Comparison of ENCODE assay signal across 16 cellular contexts in genomic region chr11:67627788-67628624, GRCh38. TPM values are rescaled to one million over a fixed set of nuclear protein-coding genes. Genes with fewer than 3 reads are reported as not detected.
DNase-seq lines count a peak whose midpoint lies in the region; ATAC-seq, FAIRE-seq and TF ChIP-seq lines count a peak whose summit lies in the region.
"Had no signal": no experiment of that assay in that cellular context is flagged by ENCODE, and none has a peak within 500 bp of the region (broad histone marks: within the 10 kb centered on the region; RNA-seq: fewer than 3 reads in every experiment).

No MANE protein-coding gene starts in this region.

- H3K4me3 ChIP-seq in GM12864 (ENCODE audit: low read depth, low read length) (peak overlapping the region; percentile 63), LNCaP clone FGC (ENCODE audit: low read depth, low read length) (peak overlapping the region; percentile 70), H1 (ENCODE audit: extremely low read depth in 1 of 4, insufficient read depth in 2 of 4, low read depth in 3 of 4, low read length in 4 of 4) (no peak overlapping the region), osteoblast (ENCODE audit: insufficient read depth, low read length) (no peak overlapping the region), foreskin fibroblast (ENCODE audit: low read depth in 1 of 2, low read length in 2 of 2) (no peak overlapping the region)

- TF ChIP-seq RAD21 in H1 (IDR thresholded peaks at IDR 0.05 in 1 of 2, conservative IDR thresholded peaks at IDR 0.05 in 1 of 2; ENCODE audit: low read depth in 2 of 2, low read length in 2 of 2) = no peak

- CTCF ChIA-PET in H1 (lab: Charles Lee; ENCODE audit: partially characterized antibody) = interaction anchor here (0.6 to 10.1 kb wide), 16 partner anchors 8 to 470 kb away, joined by 3 to 117 read pairs (median 4); partner anchors contain the start of genes ACY3 and TBX10

- no peaks in the 10 kb centered on the region for H3K9me3 ChIP-seq in H1 (ENCODE audit: insufficient read depth in 2 of 2, low read depth in 1 of 2, low read length in 1 of 2)
- no peaks in the 10 kb centered on the region for H3K9me3 ChIP-seq in osteoblast (ENCODE audit: low read depth, low read length)

- no peak for DNase-seq in GM12864 (ENCODE audit: low read depth)
- no peak for DNase-seq in LNCaP clone FGC (ENCODE audit: low read depth)
- no peak for DNase-seq in H1 (ENCODE audit: low read depth in 1 of 2, low spot score in 2 of 2)
- DNase-seq in osteoblast (ENCODE audit: insufficient read length, low spot score, missing footprints) = peak; percentile 48
- DNase-seq in foreskin fibroblast = no peak
- no peak for DNase-seq in NCI-H2171 treated with DMSO at 0.1 percent for 48 hours (lab: John Stamatoyannopoulos, UW)
- DNase-seq in medulla oblongata (ENCODE audit: extremely low spot score) = no peak
- DNase-seq: activated CD8-positive, alpha-beta memory T cell treated with anti-CD3 and anti-CD28 coated beads, Interleukin-2, amount 10 ng/mL, durations not matched to agents 7 days and 5 days; hypothalamus; NCI-H1105 treated with DMSO at 0.1 percent for 48 hours; NCI-H526 treated with DMSO at 0.1 percent for 48 hours; stimulated activated CD8-positive, alpha-beta memory T cell treated with anti-CD3 and anti-CD28 coated beads, Interleukin-4, amount 100 ng/mL, for 48 hours had no signal

- H3K4me2 ChIP-seq in H1 (ENCODE audit: insufficient read depth in 1 of 2, low read depth in 2 of 2, low read length in 2 of 2) (0 out of 4 replicates have a peak overlapping the region, but pooled peaks of 1 of the 2 experiments have one; percentile 92), osteoblast (ENCODE audit: insufficient read depth, low read length) (no peak overlapping the region)

- no peak overlapping the region; a peak in 1 of 7 replicates for H3K9ac ChIP-seq in H1 (replicated peaks in 1 of 4; ENCODE audit: extremely low read depth in 1 of 4, low read depth in 3 of 4, low read length in 3 of 4)

- H3K79me2 ChIP-seq in H1 (ENCODE audit: control insufficient read depth in 1 of 2, insufficient read depth in 2 of 2, low read length in 2 of 2) = no peaks in the 10 kb centered on the region; a peak in 1 of 4 replicates
- H3K79me2 ChIP-seq in osteoblast (ENCODE audit: insufficient read depth, low read length) = no peaks in the 10 kb centered on the region

- peak overlapping the region; percentile 48; the same call in 1 of the 2 replicates for H3K27ac ChIP-seq in H1 (ENCODE audit: low read depth, low read length)
- H3K27ac ChIP-seq in osteoblast (ENCODE audit: low read depth, low read length) = no peak overlapping the region

- no peak overlapping the region for H2AFZ ChIP-seq in H1 (ENCODE audit: low read length)
- no peak overlapping the region for H2AFZ ChIP-seq in osteoblast (ENCODE audit: low read length)

- 0 out of 2 replicates have a peak overlapping the region, but pooled peaks have one; percentile 32 for H2BK15ac ChIP-seq in H1 (ENCODE audit: low read length)

- H3K4ac ChIP-seq in H1 (replicated peaks; ENCODE audit: insufficient read length, low read depth, low read length) = no peak overlapping the region

- FAIRE-seq in H1 (lab: Jason Lieb, UNC) = no peak
- FAIRE-seq: astrocyte, GM12891 had no signal

- H3K79me1 ChIP-seq in H1 (ENCODE audit: low read depth, low read length) = no peaks in the 10 kb centered on the region

- peak overlapping the region; percentile 85 for H4K91ac ChIP-seq in H1 (replicated peaks; ENCODE audit: insufficient read length, low read length)

- ATAC-seq in HG03521 (IDR thresholded peaks at IDR 0.05; ENCODE audit: unreplicated experiment) = no peak
- ATAC-seq: activated CD8-positive, alpha-beta memory T cell treated with anti-CD3 and anti-CD28 coated beads, Interleukin-2, amount 10 ng/mL, durations not matched to agents 7 days and 5 days had no signal

- TF ChIP-seq POLR2A in H1 (IDR thresholded peaks at IDR 0.05; ENCODE audit: control extremely low read depth in 1 of 2, low read depth in 2 of 2, low read length in 2 of 2) = peak in 1 of 2 experiments; percentile 72; a peak in 2 of 3 replicates

- H2BK12ac ChIP-seq in H1 (ENCODE audit: low read depth, low read length) = 0 out of 2 replicates have a peak overlapping the region, but pooled peaks have one; percentile 18

- peaks cover 2% of the 10 kb centered on the region; the same call in 1 of the 2 replicates for H3K23me2 ChIP-seq in H1 (ENCODE audit: low read depth, low read length)

- no peak overlapping the region for H4K8ac ChIP-seq in H1 (ENCODE audit: extremely low read depth, insufficient read depth, low read length)

- H2AK5ac ChIP-seq in H1 (ENCODE audit: low read depth, low read length) = 0 out of 2 replicates have a peak overlapping the region, but pooled peaks have one; percentile 4

- H2BK120ac ChIP-seq in H1 (replicated peaks; ENCODE audit: low read depth, low read length) = no peak overlapping the region

- peak overlapping the region; percentile 44 for H4K5ac ChIP-seq in H1 (ENCODE audit: insufficient read length, low read depth, low read length)

- H3K56ac ChIP-seq in H1 (replicated peaks; ENCODE audit: insufficient read length, low read depth, low read length) = no peak overlapping the region

- POLR2A ChIA-PET in H1 (lab: Charles Lee; ENCODE audit: partially characterized antibody) = interaction anchor here (0.7 to 11.7 kb wide), 14 partner anchors 11 to 160 kb away, joined by 3 to 194 read pairs (median 4); partner anchors contain the start of genes GSTP1 and TBX10

- no peak overlapping the region for H3K23ac ChIP-seq in H1 (ENCODE audit: insufficient read length)

- WGBS in H1 (ENCODE audit: extremely low coverage in 1 of 2, insufficient coverage in 1 of 2, insufficient read length in 1 of 2, insufficient replicate concordance in 2 of 2, low coverage in 1 of 2, low lambda C conversion rate in 2 of 2, missing lambda C conversion rate in 1 of 2), 2 experiments = 81% methylated on average over 15 of the region's 15 CpGs; no CpG with 5 or more reads in 1 of the 2 experiments

- H3K4me1 ChIP-seq in H1 (replicated peaks in 1 of 4; ENCODE audit: control insufficient read depth in 3 of 4, insufficient read depth in 4 of 4, low read length in 3 of 4) = peaks cover 0 to 25% (median 18%) of the 10 kb centered on the region in 4 experiments; a peak in 6 of 7 replicates
- H3K4me1 ChIP-seq in osteoblast (ENCODE audit: insufficient read depth, low read length) = peaks cover 5% of the 10 kb centered on the region

- peak overlapping the region; percentile 20; the same call in 1 of the 2 replicates for H2BK5ac ChIP-seq in H1 (ENCODE audit: low read depth, low read length)

- H3K18ac ChIP-seq in H1 (ENCODE audit: extremely low read depth, low read length) = 0 out of 2 replicates have a peak overlapping the region, but pooled peaks have one; percentile 25

- no peak overlapping the region for H2BK20ac ChIP-seq in H1 (ENCODE audit: low read length)

- no peak overlapping the region for H3K14ac ChIP-seq in H1 (ENCODE audit: insufficient read length)

- H3K36me3 ChIP-seq in H1 (ENCODE audit: control insufficient read depth in 2 of 4, insufficient read depth in 4 of 4, low read length in 3 of 4) (peaks cover 0 to 7% (median 0%) of the 10 kb centered on the region in 4 experiments; a peak in 1 of 8 replicates), osteoblast (ENCODE audit: insufficient read depth, low read length) (no peaks in the 10 kb centered on the region)

- no peaks in the 10 kb centered on the region for H4K20me1 ChIP-seq in H1 (replicated peaks in 1 of 2; ENCODE audit: control insufficient read depth in 1 of 2, insufficient read depth in 2 of 2, low read length in 2 of 2)
- no peaks in the 10 kb centered on the region for H4K20me1 ChIP-seq in osteoblast (ENCODE audit: insufficient read depth, low read length)

- TF ChIP-seq EP300 in H1 (IDR thresholded peaks at IDR 0.05; ENCODE audit: borderline replicate concordance in 1 of 2, low read depth in 2 of 2, low read length in 2 of 2) = no peak

- H3K27me3 ChIP-seq in H1 (replicated peaks in 1 of 4; ENCODE audit: control insufficient read depth in 3 of 4, extremely low read depth in 1 of 4, insufficient read depth in 3 of 4, low read length in 3 of 4) = no peaks in the 10 kb centered on the region
- no peaks in the 10 kb centered on the region for H3K27me3 ChIP-seq in osteoblast (ENCODE audit: insufficient read depth, low read length)

- TF ChIP-seq CTCF in GM12864 (IDR thresholded peaks at IDR 0.05; ENCODE audit: low read depth, low read length, missing control alignments) (no peak), LNCaP clone FGC (IDR thresholded peaks at IDR 0.05; ENCODE audit: control insufficient read depth, extremely low read depth, insufficient read depth) (no peak), H1 (IDR thresholded peaks at IDR 0.05; ENCODE audit: control extremely low read depth in 1 of 3, insufficient read depth in 1 of 3, low read depth in 1 of 3, low read length in 3 of 3) (no peak), osteoblast (IDR thresholded peaks at IDR 0.05; ENCODE audit: extremely low read depth, low read depth, low read length) (no peak), foreskin fibroblast (IDR thresholded peaks at IDR 0.05; ENCODE audit: low read depth, low read length) (no peak)

RNA-seq across cellular contexts. Expression of gene NUDT8, which starts 1.7 kb away (rescaled TPM):
- total RNA-seq in H1 (2021; fragmentation: NEBNext Ultra II Directional; extraction: Animal tissue kit (Norgen Biotek cat#: 25700)) = 8.3 and 8.9 TPM in 2 replicates
- 7.2 and 11.0 TPM in 2 replicates for polyA plus RNA-seq in H1 (2011; rRNA removed)
- 6.0 TPM for polyA plus RNA-seq in H1 (2011; cell fraction: cytosol; rRNA removed)
- polyA plus RNA-seq in H1 (2011; cell fraction: nucleus; rRNA removed) = 11.8 TPM
- 4.1 to 12.0 TPM (median 10.6 TPM) in 4 replicates for polyA plus RNA-seq in H1 (2012, experiment 1 of 2)
- 8.1 TPM for polyA plus RNA-seq in H1 (2012, experiment 2 of 2)
- polyA plus RNA-seq in H1 (2013, experiment 1 of 2) = 4.7 TPM
- 4.5 TPM for polyA plus RNA-seq in H1 (2013, experiment 2 of 2)
- polyA minus RNA-seq in H1 (2011; rRNA and poly(A)+ RNA removed) = 1.5 and 1.6 TPM in 2 replicates
- polyA minus RNA-seq in H1 (2011; cell fraction: cytosol; rRNA and poly(A)+ RNA removed) = 2.3 TPM
- polyA minus RNA-seq in H1 (2011; cell fraction: nucleus; rRNA and poly(A)+ RNA removed) = 6.0 TPM
- 4.7 and 5.3 TPM in 2 replicates for total RNA-seq in osteoblast

RNA-seq across cellular contexts. Expression of gene TBX10, which starts 11.6 kb away (rescaled TPM):
- not detected in 2 replicates for total RNA-seq in H1 (2021; fragmentation: NEBNext Ultra II Directional; extraction: Animal tissue kit (Norgen Biotek cat#: 25700))
- 0.09 and 0.17 TPM in 2 replicates for polyA plus RNA-seq in H1 (2011; rRNA removed)
- polyA plus RNA-seq in H1 (2011; cell fraction: cytosol; rRNA removed) = not detected
- polyA plus RNA-seq in H1 (2011; cell fraction: nucleus; rRNA removed) = not detected
- polyA plus RNA-seq in H1 (2012, experiment 1 of 2) = 0.34 to 0.86 TPM (median 0.56 TPM) in 4 replicates
- polyA plus RNA-seq in H1 (2012, experiment 2 of 2) = 0.25 TPM
- polyA plus RNA-seq in H1 (2013, experiment 1 of 2) = 0.10 TPM
- polyA plus RNA-seq in H1 (2013, experiment 2 of 2) = 0.07 TPM
- 0.16 TPM in 1 of 2 replicates, not detected in the other for polyA minus RNA-seq in H1 (2011; rRNA and poly(A)+ RNA removed)
- polyA minus RNA-seq in H1 (2011; cell fraction: cytosol; rRNA and poly(A)+ RNA removed) = not detected
- not detected for polyA minus RNA-seq in H1 (2011; cell fraction: nucleus; rRNA and poly(A)+ RNA removed)
- total RNA-seq in osteoblast = not detected in 2 replicates
- total RNA-seq: activated CD8-positive, alpha-beta memory T cell treated with anti-CD3 and anti-CD28 coated beads, Interleukin-2, amount 10 ng/mL, durations not matched to agents 7 days and 5 days; astrocyte; mononuclear cell had no signal

RNA-seq across cellular contexts. Expression of gene NDUFV1, which starts 21.3 kb away (rescaled TPM):
- 131 TPM in 2 replicates for total RNA-seq in H1 (2021; fragmentation: NEBNext Ultra II Directional; extraction: Animal tissue kit (Norgen Biotek cat#: 25700))
- polyA plus RNA-seq in H1 (2011; rRNA removed) = 125 and 192 TPM in 2 replicates
- polyA plus RNA-seq in H1 (2011; cell fraction: cytosol; rRNA removed) = 152 TPM
- 304 TPM for polyA plus RNA-seq in H1 (2011; cell fraction: nucleus; rRNA removed)
- 89.8 to 192 TPM (median 174 TPM) in 4 replicates for polyA plus RNA-seq in H1 (2012, experiment 1 of 2)
- 101 TPM for polyA plus RNA-seq in H1 (2012, experiment 2 of 2)
- 72.0 TPM for polyA plus RNA-seq in H1 (2013, experiment 1 of 2)
- polyA plus RNA-seq in H1 (2013, experiment 2 of 2) = 62.7 TPM
- 60.2 and 75.0 TPM in 2 replicates for polyA minus RNA-seq in H1 (2011; rRNA and poly(A)+ RNA removed)
- polyA minus RNA-seq in H1 (2011; cell fraction: cytosol; rRNA and poly(A)+ RNA removed) = 98.5 TPM
- 80.7 TPM for polyA minus RNA-seq in H1 (2011; cell fraction: nucleus; rRNA and poly(A)+ RNA removed)
- total RNA-seq in osteoblast = 146 and 158 TPM in 2 replicates

RNA-seq across cellular contexts. Expression of gene ACY3, which starts 22.5 kb away (rescaled TPM):
- total RNA-seq in H1 (2021; fragmentation: NEBNext Ultra II Directional; extraction: Animal tissue kit (Norgen Biotek cat#: 25700)) = not detected in 2 replicates
- 0.08 and 0.24 TPM in 2 replicates for polyA plus RNA-seq in H1 (2011; rRNA removed)
- 0.09 TPM for polyA plus RNA-seq in H1 (2011; cell fraction: cytosol; rRNA removed)
- polyA plus RNA-seq in H1 (2011; cell fraction: nucleus; rRNA removed) = 0.14 TPM
- polyA plus RNA-seq in H1 (2012, experiment 1 of 2) = 0.20 TPM in 1 of 4 replicates, not detected in the others
- not detected for polyA plus RNA-seq in H1 (2012, experiment 2 of 2)
- 0.06 TPM for polyA plus RNA-seq in H1 (2013, experiment 1 of 2)
- not detected for polyA plus RNA-seq in H1 (2013, experiment 2 of 2)
- not detected in 2 replicates for polyA minus RNA-seq in H1 (2011; rRNA and poly(A)+ RNA removed)
- not detected for polyA minus RNA-seq in H1 (2011; cell fraction: cytosol; rRNA and poly(A)+ RNA removed)
- not detected for polyA minus RNA-seq in H1 (2011; cell fraction: nucleus; rRNA and poly(A)+ RNA removed)
- total RNA-seq in osteoblast = under 0.01 and 0.29 TPM in 2 replicates
- total RNA-seq: astrocyte had no signal

RNA-seq across cellular contexts. Expression of gene GSTP1, which starts 44.4 kb away (rescaled TPM):
- total RNA-seq in H1 (2021; fragmentation: NEBNext Ultra II Directional; extraction: Animal tissue kit (Norgen Biotek cat#: 25700)) = 1,454 and 1,516 TPM in 2 replicates
- 3,329 and 3,697 TPM in 2 replicates for polyA plus RNA-seq in H1 (2011; rRNA removed)
- 2,378 TPM for polyA plus RNA-seq in H1 (2011; cell fraction: cytosol; rRNA removed)
- 2,569 TPM for polyA plus RNA-seq in H1 (2011; cell fraction: nucleus; rRNA removed)
- 1,993 to 2,737 TPM (median 2,451 TPM) in 4 replicates for polyA plus RNA-seq in H1 (2012, experiment 1 of 2)
- 3,069 TPM for polyA plus RNA-seq in H1 (2012, experiment 2 of 2)
- 1,370 TPM for polyA plus RNA-seq in H1 (2013, experiment 1 of 2)
- polyA plus RNA-seq in H1 (2013, experiment 2 of 2) = 1,386 TPM
- 842 and 1,024 TPM in 2 replicates for polyA minus RNA-seq in H1 (2011; rRNA and poly(A)+ RNA removed)
- 714 TPM for polyA minus RNA-seq in H1 (2011; cell fraction: cytosol; rRNA and poly(A)+ RNA removed)
- polyA minus RNA-seq in H1 (2011; cell fraction: nucleus; rRNA and poly(A)+ RNA removed) = 749 TPM
- 361 and 465 TPM in 2 replicates for total RNA-seq in osteoblast

Comparison
In these comparisons a context has a peak if more than half of its experiments do, and no peak if none do; other contexts are left out.
1. H3K4me3 ChIP-seq: peak in GM12864 (single experiment) and LNCaP clone FGC (single experiment); none in H1 (0 of 4), osteoblast (single experiment) and foreskin fibroblast (0 of 2).